1 cellular context compared by ENCODE assay signal in the genomic region with DNA sequence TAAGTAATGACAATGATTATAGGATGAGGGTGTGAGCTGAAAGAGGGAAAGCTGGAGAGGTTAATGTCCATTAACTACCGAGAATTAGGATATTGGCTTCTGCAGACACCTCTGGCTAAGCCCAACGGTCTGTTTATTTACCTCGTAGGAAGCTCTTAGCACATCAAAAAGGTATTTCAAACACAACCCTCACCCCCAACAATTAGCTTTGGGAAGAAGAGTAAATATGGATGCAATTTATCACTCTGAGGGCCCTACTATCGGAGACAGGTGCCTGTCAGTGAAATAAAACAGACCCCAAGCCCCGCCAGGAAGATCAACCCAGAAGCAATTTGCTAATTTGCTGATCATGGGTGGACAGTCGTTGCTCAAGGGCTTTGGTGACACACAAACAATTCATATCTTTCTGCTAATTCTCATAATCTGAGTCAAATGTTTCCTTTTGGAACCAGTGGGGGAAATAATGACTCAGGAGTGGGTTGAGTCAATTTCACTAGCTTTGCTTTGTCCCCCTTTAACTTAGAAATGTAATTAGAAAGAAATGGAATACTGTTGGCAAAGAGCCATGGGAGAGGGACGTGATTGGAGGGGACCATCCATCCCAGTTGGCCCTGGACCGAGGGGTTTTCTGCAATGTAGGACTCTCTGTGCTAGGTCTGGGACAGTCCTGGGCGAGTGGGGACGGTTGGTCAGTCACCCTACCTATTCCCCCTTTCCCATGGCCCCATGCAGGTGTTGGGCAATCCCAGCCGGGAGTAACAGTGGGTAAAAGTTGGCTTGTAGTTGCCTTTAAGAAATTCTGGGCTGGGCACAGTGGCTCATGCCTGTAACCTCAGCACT.
TF ChIP-seq lines count a peak whose summit lies in the region.

No MANE protein-coding gene starts in this region.

TF ChIP-seq in liver, 16 proteins besides CTCF, POLR2A, EP300 and RAD21 (continued from another document):
- TF ChIP-seq, protein P1, sequence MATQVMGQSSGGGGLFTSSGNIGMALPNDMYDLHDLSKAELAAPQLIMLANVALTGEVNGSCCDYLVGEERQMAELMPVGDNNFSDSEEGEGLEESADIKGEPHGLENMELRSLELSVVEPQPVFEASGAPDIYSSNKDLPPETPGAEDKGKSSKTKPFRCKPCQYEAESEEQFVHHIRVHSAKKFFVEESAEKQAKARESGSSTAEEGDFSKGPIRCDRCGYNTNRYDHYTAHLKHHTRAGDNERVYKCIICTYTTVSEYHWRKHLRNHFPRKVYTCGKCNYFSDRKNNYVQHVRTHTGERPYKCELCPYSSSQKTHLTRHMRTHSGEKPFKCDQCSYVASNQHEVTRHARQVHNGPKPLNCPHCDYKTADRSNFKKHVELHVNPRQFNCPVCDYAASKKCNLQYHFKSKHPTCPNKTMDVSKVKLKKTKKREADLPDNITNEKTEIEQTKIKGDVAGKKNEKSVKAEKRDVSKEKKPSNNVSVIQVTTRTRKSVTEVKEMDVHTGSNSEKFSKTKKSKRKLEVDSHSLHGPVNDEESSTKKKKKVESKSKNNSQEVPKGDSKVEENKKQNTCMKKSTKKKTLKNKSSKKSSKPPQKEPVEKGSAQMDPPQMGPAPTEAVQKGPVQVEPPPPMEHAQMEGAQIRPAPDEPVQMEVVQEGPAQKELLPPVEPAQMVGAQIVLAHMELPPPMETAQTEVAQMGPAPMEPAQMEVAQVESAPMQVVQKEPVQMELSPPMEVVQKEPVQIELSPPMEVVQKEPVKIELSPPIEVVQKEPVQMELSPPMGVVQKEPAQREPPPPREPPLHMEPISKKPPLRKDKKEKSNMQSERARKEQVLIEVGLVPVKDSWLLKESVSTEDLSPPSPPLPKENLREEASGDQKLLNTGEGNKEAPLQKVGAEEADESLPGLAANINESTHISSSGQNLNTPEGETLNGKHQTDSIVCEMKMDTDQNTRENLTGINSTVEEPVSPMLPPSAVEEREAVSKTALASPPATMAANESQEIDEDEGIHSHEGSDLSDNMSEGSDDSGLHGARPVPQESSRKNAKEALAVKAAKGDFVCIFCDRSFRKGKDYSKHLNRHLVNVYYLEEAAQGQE (IDR thresholded peaks at IDR 0.05), result no peak
